Comparison of ENCODE assay signal across 18 cellular contexts in genomic region chr11:102762414-102762813, GRCh38. TPM values are rescaled to one million over a fixed set of nuclear protein-coding genes. Genes with fewer than 3 reads are reported as not detected.
DNase-seq lines count a peak whose midpoint lies in the region; ATAC-seq, FAIRE-seq and TF ChIP-seq lines count a peak whose summit lies in the region.
"Had no signal": no experiment of that assay in that cellular context is flagged by ENCODE, and none has a peak within 500 bp of the region (broad histone marks: within the 10 kb centered on the region; RNA-seq: fewer than 3 reads in every experiment).

No MANE protein-coding gene starts in this region.

- no peak for TF ChIP-seq CTCF in bronchial epithelial cell (IDR thresholded peaks at IDR 0.05; ENCODE audit: insufficient read depth, low read length, severe bottlenecking)
- no peak for TF ChIP-seq CTCF in heart left ventricle (IDR thresholded peaks at IDR 0.05)
- TF ChIP-seq CTCF in gastrocnemius medialis (IDR thresholded peaks at IDR 0.05 in 4 of 5, conservative IDR thresholded peaks at IDR 0.05 in 1 of 5): no peak

- peaks cover 0 to 5% (median 0%) of the 10 kb centered on the region in 11 experiments; a peak in 2 of 22 replicates for H3K9me3 ChIP-seq in BLaER1 treated with 17β-estradiol and CSF1 and Interleukin-3, amounts not matched to agents 10 nM and 100 nM (replicated peaks in 1 of 11)
- H3K9me3 ChIP-seq in mesodermal cell (ENCODE audit: control insufficient read depth, low read length): no peaks in the 10 kb centered on the region
- H3K9me3 ChIP-seq in naive thymus-derived CD4-positive, alpha-beta T cell (ENCODE audit: control insufficient read depth in 2 of 3, low read length in 3 of 3): no peaks in the 10 kb centered on the region
- H3K9me3 ChIP-seq in heart left ventricle: no peaks in the 10 kb centered on the region
- H3K9me3 ChIP-seq in gastrocnemius medialis: no peaks in the 10 kb centered on the region

- POLR2A ChIA-PET in naive thymus-derived CD4-positive, alpha-beta T cell (lab: Charles Lee): no interaction called here

- CTCF ChIA-PET in naive thymus-derived CD4-positive, alpha-beta T cell (lab: Charles Lee): no interaction called here

- no peak overlapping the region for H3K27ac Mint-ChIP-seq in naive thymus-derived CD4-positive, alpha-beta T cell
- H3K27ac Mint-ChIP-seq: memory B cell had no signal

- WGBS in mesodermal cell (ENCODE audit: insufficient coverage in 2 of 2), 2 experiments: 100% methylated on average over 1 of the region's 1 CpG; no CpG with 5 or more reads in 1 of the 2 experiments
- WGBS in heart left ventricle, 4 donors: 68 to 75% (median 72%) methylated on average over 1 of the region's 1 CpG

- H3K36me3 ChIP-seq in BLaER1 treated with 17β-estradiol and CSF1 and Interleukin-3, amounts not matched to agents 10 nM and 100 nM: no peaks in the 10 kb centered on the region
- no peaks in the 10 kb centered on the region for H3K36me3 ChIP-seq in bronchial epithelial cell (ENCODE audit: control insufficient read depth, insufficient read depth, low read length)
- no peaks in the 10 kb centered on the region for H3K36me3 ChIP-seq in mesodermal cell (ENCODE audit: control insufficient read depth, insufficient read depth, low read length)
- no peaks in the 10 kb centered on the region for H3K36me3 ChIP-seq in naive thymus-derived CD4-positive, alpha-beta T cell (ENCODE audit: control insufficient read depth in 2 of 3, insufficient read depth in 3 of 3, low read length in 3 of 3)
- H3K36me3 ChIP-seq in heart left ventricle: no peaks in the 10 kb centered on the region
- H3K36me3 ChIP-seq in gastrocnemius medialis: no peaks in the 10 kb centered on the region

- intact Hi-C loops in naive thymus-derived CD4-positive, alpha-beta T cell (cut with micrococcal nuclease): no loop called here
- intact Hi-C loops in heart left ventricle (cut with DNase I) (no loop called here), gastrocnemius medialis (cut with DNase I; ENCODE audit: low total_unique reads) (no loop called here)

- TF ChIP-seq POLR2A in heart left ventricle (IDR thresholded peaks at IDR 0.05) (no peak), gastrocnemius medialis (IDR thresholded peaks at IDR 0.05) (no peak)

- ATAC-seq in naive thymus-derived CD4-positive, alpha-beta T cell: no peak
- no peak for ATAC-seq in heart left ventricle
- no peak for ATAC-seq in gastrocnemius medialis

- peaks cover 0 to 3% (median 0%) of the 10 kb centered on the region in 11 experiments; a peak in 1 of 22 replicates for H4K20me1 ChIP-seq in BLaER1 treated with 17β-estradiol and CSF1 and Interleukin-3, amounts not matched to agents 10 nM and 100 nM

- no peak overlapping the region for H3K4me3 Mint-ChIP-seq in naive thymus-derived CD4-positive, alpha-beta T cell
- H3K4me3 Mint-ChIP-seq: memory B cell had no signal

- H3K4me3 ChIP-seq in BLaER1 treated with 17β-estradiol and CSF1 and Interleukin-3, amounts not matched to agents 10 nM and 100 nM: no peak overlapping the region
- H3K4me3 ChIP-seq in bronchial epithelial cell (ENCODE audit: low read depth, low read length): no peak overlapping the region
- no peak overlapping the region for H3K4me3 ChIP-seq in mesodermal cell (ENCODE audit: extremely low read depth, insufficient read depth, low read length, poor library complexity, severe bottlenecking)
- H3K4me3 ChIP-seq in naive thymus-derived CD4-positive, alpha-beta T cell (ENCODE audit: low read length): no peak overlapping the region
- H3K4me3 ChIP-seq in heart left ventricle: no peak overlapping the region
- no peak overlapping the region for H3K4me3 ChIP-seq in gastrocnemius medialis

- H3K4me2 ChIP-seq in BLaER1 treated with 17β-estradiol and CSF1 and Interleukin-3, amounts not matched to agents 10 nM and 100 nM: peak overlapping the region in 6 of 11 experiments; percentile 7 to 82 (median 57); a peak in 10 of 22 replicates

- no peaks in the 10 kb centered on the region for H3K27me3 ChIP-seq in BLaER1 treated with 17β-estradiol and CSF1 and Interleukin-3, amounts not matched to agents 10 nM and 100 nM
- no peaks in the 10 kb centered on the region for H3K27me3 ChIP-seq in bronchial epithelial cell (ENCODE audit: control insufficient read depth, insufficient read depth, low read length)
- peaks cover 0 to 4% of the 10 kb centered on the region in 2 donors for H3K27me3 ChIP-seq in naive thymus-derived CD4-positive, alpha-beta T cell (ENCODE audit: control insufficient read depth in 2 of 2, insufficient read depth in 2 of 2, low read length in 2 of 2)
- H3K27me3 ChIP-seq in heart left ventricle: peaks cover 0 to 34% (median 0%) of the 10 kb centered on the region in 9 donors
- no peaks in the 10 kb centered on the region for H3K27me3 ChIP-seq in gastrocnemius medialis

- H3K4me1 Mint-ChIP-seq in naive thymus-derived CD4-positive, alpha-beta T cell: peaks cover 0 to 2% (median 0%) of the 10 kb centered on the region in 7 donors
- H3K4me1 Mint-ChIP-seq: memory B cell had no signal

- in situ Hi-C loops in gastrocnemius medialis (cut with MboI; ENCODE audit: low sequenced_read_pairs in 4 of 4): no loop called here

- H3K27ac ChIP-seq in BLaER1 treated with 17β-estradiol and CSF1 and Interleukin-3, amounts not matched to agents 10 nM and 100 nM: peak overlapping the region in 2 of 11 experiments; percentile 92 to 94; a peak in 5 of 22 replicates
- H3K27ac ChIP-seq in mesodermal cell (ENCODE audit: low read depth, low read length, severe bottlenecking) (peak overlapping the region; percentile 95), heart left ventricle (no peak overlapping the region), gastrocnemius medialis (no peak overlapping the region)
- no peak overlapping the region for H3K27ac ChIP-seq in naive thymus-derived CD4-positive, alpha-beta T cell (ENCODE audit: low read depth, low read length)
- H3K27ac ChIP-seq: parathyroid adenoma had no signal

- DNase-seq in LHCN-M2 (ENCODE audit: low read depth): peak; percentile 10
- DNase-seq in bronchial epithelial cell (ENCODE audit: low read depth): peak; percentile 95
- no peak for DNase-seq in naive thymus-derived CD4-positive, alpha-beta T cell
- DNase-seq in heart left ventricle: no peak
- no peak for DNase-seq in NCI-H146 treated with DMSO at 0.1 percent for 48 hours (lab: John Stamatoyannopoulos, UW; ENCODE audit: unreplicated experiment)
- DNase-seq in gastrocnemius medialis: no peak
- DNase-seq: activated CD8-positive, alpha-beta memory T cell treated with anti-CD3 and anti-CD28 coated beads for 24 hours; central memory CD4-positive, alpha-beta T cell; erythroblast; NCI-H2029; NCI-H82; SIG-M5 had no signal

- H3K36me3 Mint-ChIP-seq in naive thymus-derived CD4-positive, alpha-beta T cell: no peaks in the 10 kb centered on the region
- H3K36me3 Mint-ChIP-seq: memory B cell had no signal

- H3K9me3 Mint-ChIP-seq in naive thymus-derived CD4-positive, alpha-beta T cell: peaks cover 0 to 2% (median 0%) of the 10 kb centered on the region in 11 donors
- H3K9me3 Mint-ChIP-seq: memory B cell had no signal

- peaks cover 9 to 25% (median 17%) of the 10 kb centered on the region in 5 donors for H3K27me3 Mint-ChIP-seq in naive thymus-derived CD4-positive, alpha-beta T cell

- FAIRE-seq in bronchial epithelial cell (lab: Jason Lieb, UNC): no peak

- H3K9ac ChIP-seq in BLaER1 treated with 17β-estradiol and CSF1 and Interleukin-3, amounts not matched to agents 10 nM and 100 nM: peak overlapping the region in 2 of 11 experiments; percentile 53 to 58; a peak in 4 of 22 replicates
- H3K9ac ChIP-seq: parathyroid adenoma had no signal

- H3K4me1 ChIP-seq in BLaER1 treated with 17β-estradiol and CSF1 and Interleukin-3, amounts not matched to agents 10 nM and 100 nM: peaks cover 8 to 85% (median 44%) of the 10 kb centered on the region in 10 experiments; a peak in 19 of 20 replicates
- H3K4me1 ChIP-seq in mesodermal cell (ENCODE audit: control insufficient read depth, insufficient read depth, low read length, poor library complexity, severe bottlenecking) (peaks cover 34% of the 10 kb centered on the region), heart left ventricle (peaks cover 0 to 29% (median 0%) of the 10 kb centered on the region in 12 donors), gastrocnemius medialis (no peaks in the 10 kb centered on the region)
- no peaks in the 10 kb centered on the region for H3K4me1 ChIP-seq in naive thymus-derived CD4-positive, alpha-beta T cell (ENCODE audit: control insufficient read depth in 2 of 2, insufficient read depth in 2 of 2, low read length in 2 of 2)
- H3K4me1 ChIP-seq: parathyroid adenoma had no signal

RNA-seq across cellular contexts. Expression of gene MMP10, which starts 18.0 kb away (rescaled TPM):
- total RNA-seq in LHCN-M2 (2014; rRNA removed) (not detected in 2 replicates), bronchial epithelial cell (4.2 and 4.9 TPM in 2 replicates), heart left ventricle (not detected), gastrocnemius medialis (not detected)
- not detected for polyA plus RNA-seq in LHCN-M2 (2012)
- 3.1 TPM for polyA plus RNA-seq in mesodermal cell (2013, experiment 1 of 2)
- 4.4 TPM for polyA plus RNA-seq in mesodermal cell (2013, experiment 2 of 2)
- not detected for total RNA-seq in naive thymus-derived CD4-positive, alpha-beta T cell
- polyA plus RNA-seq in naive thymus-derived CD4-positive, alpha-beta T cell: not detected
- not detected for polyA plus RNA-seq in heart left ventricle
- total RNA-seq: urinary bladder had no signal
- polyA plus RNA-seq: urinary bladder had no signal

RNA-seq across cellular contexts. Expression of gene MMP1, which starts 35.5 kb away (rescaled TPM):
- total RNA-seq in LHCN-M2 (2014; rRNA removed) (0.17 TPM in 1 of 2 replicates, not detected in the other), bronchial epithelial cell (68.1 and 168 TPM in 2 replicates), heart left ventricle (1 to 10 TPM in 1 of 9 donors, under 1 TPM in 3, not detected in 5; 0.14 to 2.5 (median 0.45) TPM), gastrocnemius medialis (not detected)
- 0.02 TPM for polyA plus RNA-seq in LHCN-M2 (2012)
- 13.9 TPM for polyA plus RNA-seq in mesodermal cell (2013, experiment 1 of 2)
- 22.6 TPM for polyA plus RNA-seq in mesodermal cell (2013, experiment 2 of 2)
- not detected for total RNA-seq in naive thymus-derived CD4-positive, alpha-beta T cell
- polyA plus RNA-seq in naive thymus-derived CD4-positive, alpha-beta T cell: not detected
- polyA plus RNA-seq in heart left ventricle: under 1 TPM in 1 of 2 donors, not detected in 1; 0.46 TPM

RNA-seq across cellular contexts. Expression of gene MMP8, which starts 37.7 kb away (rescaled TPM):
- not detected in 2 replicates for total RNA-seq in LHCN-M2 (2014; rRNA removed)
- not detected for polyA plus RNA-seq in LHCN-M2 (2012)
- total RNA-seq in bronchial epithelial cell: not detected in 2 replicates
- polyA plus RNA-seq in mesodermal cell (2013, experiment 1 of 2): not detected
- not detected for polyA plus RNA-seq in mesodermal cell (2013, experiment 2 of 2)
- total RNA-seq in naive thymus-derived CD4-positive, alpha-beta T cell: not detected
- not detected for polyA plus RNA-seq in naive thymus-derived CD4-positive, alpha-beta T cell
- 1 to 10 TPM in 1 of 9 donors, under 1 TPM in 5, not detected in 3; 0.10 to 1.6 (median 0.40) TPM for total RNA-seq in heart left ventricle
- polyA plus RNA-seq in heart left ventricle: under 1 TPM in 1 of 2 donors, not detected in 1; 0.51 TPM
- total RNA-seq in gastrocnemius medialis: under 1 TPM in 3 of 4 donors, not detected in 1; 0.13 to 0.46 (median 0.24) TPM
- polyA plus RNA-seq: BJ had no signal

RNA-seq across cellular contexts. Expression of gene MMP27, which starts 56.8 kb away (rescaled TPM):
- total RNA-seq in LHCN-M2 (2014; rRNA removed) (not detected in 2 replicates), bronchial epithelial cell (not detected in 2 replicates), heart left ventricle (under 1 TPM in 1 of 9 donors, not detected in 8; 0.14 TPM), gastrocnemius medialis (not detected)
- polyA plus RNA-seq in LHCN-M2 (2012): not detected
- not detected for polyA plus RNA-seq in mesodermal cell (2013, experiment 1 of 2)
- polyA plus RNA-seq in mesodermal cell (2013, experiment 2 of 2): not detected
- total RNA-seq in naive thymus-derived CD4-positive, alpha-beta T cell: not detected
- not detected for polyA plus RNA-seq in naive thymus-derived CD4-positive, alpha-beta T cell
- not detected for polyA plus RNA-seq in heart left ventricle
- total RNA-seq: urinary bladder had no signal
- polyA plus RNA-seq: BJ had no signal

Comparison
In these comparisons a context has a peak if more than half of its experiments do, and no peak if none do; other contexts are left out.
1. DNase-seq: peak in LHCN-M2 (single experiment) and bronchial epithelial cell (single experiment); none in naive thymus-derived CD4-positive, alpha-beta T cell (0 of 9), heart left ventricle (0 of 5), NCI-H146 treated with DMSO at 0.1 percent for 48 hours (single experiment) and gastrocnemius medialis (0 of 2).
2. RNA of gene MMP1, which starts 35.5 kb away (total RNA-seq): 68.1 to 168 TPM in bronchial epithelial cell; 0.17 TPM in LHCN-M2, 0.14 to 2.5 TPM in heart left ventricle, not detected in naive thymus-derived CD4-positive, alpha-beta T cell and not detected in gastrocnemius medialis; every median in the first group is over 10 times any median in the second.